1 cellular context compared by ENCODE assay signal in genomic region chr13:94708971-94709614, GRCh38.
TF ChIP-seq lines count a peak whose summit lies in the region.

No MANE protein-coding gene starts in this region.

TF ChIP-seq in GM23338, 12 proteins besides CTCF, POLR2A, EP300 and RAD21 (continued from another document):
- TF ChIP-seq ZNF462 (CRISPR knock-in tag; IDR thresholded peaks at IDR 0.05) (no peak), STAT1 (IDR thresholded peaks at IDR 0.05; ENCODE audit: unreplicated experiment) (no peak), CREB1 (CRISPR knock-in tag; IDR thresholded peaks at IDR 0.05; ENCODE audit: low read depth) (no peak), EZH2 (IDR thresholded peaks at IDR 0.05; ENCODE audit: low read depth, unreplicated experiment) (no peak)
